Comparison of ENCODE assay signal across 7 cellular contexts in the genomic region with DNA sequence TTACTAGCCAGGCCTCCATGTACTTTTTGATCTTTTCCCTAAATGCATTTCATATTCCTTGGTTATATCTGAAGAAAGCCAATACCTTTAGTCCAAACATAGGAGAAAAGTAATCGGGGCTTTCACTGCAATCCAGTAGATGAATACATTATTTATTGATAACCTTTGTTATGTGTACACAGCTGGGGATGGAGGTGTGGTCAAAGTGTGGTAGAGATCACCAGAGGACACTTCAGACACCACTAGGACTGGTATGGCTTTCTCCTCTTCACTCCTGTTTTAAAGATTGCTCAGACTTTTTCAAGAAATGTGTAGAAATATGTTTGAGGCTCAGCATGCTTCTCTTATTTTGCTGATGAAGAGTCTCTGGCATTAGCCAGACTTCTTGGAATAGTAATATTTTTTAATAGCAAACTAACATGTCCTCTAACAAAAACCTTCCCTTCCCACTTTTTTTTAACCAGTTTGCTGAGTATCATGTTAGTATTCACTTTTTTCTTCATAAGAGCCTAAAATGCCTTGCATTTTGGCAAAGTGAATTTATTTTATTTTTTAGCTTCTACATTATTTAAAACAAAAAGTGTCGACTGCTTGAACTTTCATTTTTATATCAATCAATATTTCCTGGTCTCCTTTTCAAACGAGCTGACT.
DNase-seq lines count a peak whose midpoint lies in the region; ATAC-seq and TF ChIP-seq lines count a peak whose summit lies in the region.

No MANE protein-coding gene starts in this region.

- peak overlapping the region; percentile 17; the same call in 1 of the 2 replicates for H3K14ac ChIP-seq in IMR-90 (replicated peaks; ENCODE audit: low read depth, low read length)

- CTCF ChIA-PET in IMR-90 (lab: Yijun Ruan, JAX), result interaction anchor here (0.6 kb wide), 1 partner anchor 61 kb away, joined by 5 read pairs; no protein-coding TSS in a partner anchor

- no peaks in the 10 kb centered on the region for H3K36me3 ChIP-seq in IMR-90 (ENCODE audit: control insufficient read depth, insufficient read depth, low read length)
- no peaks in the 10 kb centered on the region for H3K36me3 ChIP-seq in sigmoid colon

- no peak overlapping the region for H3K23ac ChIP-seq in IMR-90 (ENCODE audit: low read depth, low read length)

- H3K27ac ChIP-seq in IMR-90 (ENCODE audit: insufficient read depth, low read length) (peak overlapping the region; percentile 67; the same call in 1 of the 2 replicates), sigmoid colon (peak overlapping the region; percentile 81 to 89 (median 84))

- TF ChIP-seq RAD21 in IMR-90 (IDR thresholded peaks at IDR 0.05; ENCODE audit: low read length), result no peak

- peak overlapping the region; percentile 96 for H3K18ac ChIP-seq in IMR-90 (ENCODE audit: low read depth, low read length)

- peaks cover 44% of the 10 kb centered on the region for H3K4me1 Mint-ChIP-seq in chondrocyte (ENCODE audit: low read depth)

- H2BK15ac ChIP-seq in IMR-90 (ENCODE audit: low read depth, low read length), result 0 out of 3 replicates have a peak overlapping the region, but pooled peaks have one; percentile 57

- H2BK5ac ChIP-seq in IMR-90 (ENCODE audit: low read depth, low read length, poor library complexity, severe bottlenecking), result peak overlapping the region; percentile 88

- H2BK120ac ChIP-seq in IMR-90 (ENCODE audit: low read depth, low read length), result peak overlapping the region; percentile 17; the same call in 1 of the 2 replicates

- H4K91ac ChIP-seq in IMR-90 (ENCODE audit: insufficient read depth, low read depth, low read length), result no peak overlapping the region

- peak overlapping the region; percentile 40 to 48; a peak in 2 of 4 replicates for H4K8ac ChIP-seq in IMR-90 (ENCODE audit: low read depth in 2 of 2, low read length in 2 of 2)

- POLR2A ChIA-PET in IMR-90 (lab: Charles Lee; ENCODE audit: unreplicated experiment), result no interaction called here

- dilution Hi-C loops in IMR-90 (cut with HindIII; ENCODE audit: low sequenced_read_pairs, unreplicated experiment), result no loop called here

- TF ChIP-seq EP300 in sigmoid colon (IDR thresholded peaks at IDR 0.05), result no peak

- peak overlapping the region; percentile 91 for H3K27ac Mint-ChIP-seq in chondrocyte (ENCODE audit: unreplicated experiment)

- no peak for TF ChIP-seq CTCF in IMR-90 (conservative IDR thresholded peaks at IDR 0.05; ENCODE audit: low read depth, low read length)
- TF ChIP-seq CTCF in chondrocyte (IDR thresholded peaks at IDR 0.05), result no peak
- no peak for TF ChIP-seq CTCF in sigmoid colon (IDR thresholded peaks at IDR 0.05)

- H3K4me3 Mint-ChIP-seq in chondrocyte (ENCODE audit: unreplicated experiment), result peak overlapping the region; percentile 65

- H2AK5ac ChIP-seq in IMR-90 (ENCODE audit: low read depth, low read length), result no peak overlapping the region

- H3K79me1 ChIP-seq in IMR-90 (ENCODE audit: low read depth in 1 of 2, low read length in 2 of 2), result no peaks in the 10 kb centered on the region

- H3K4ac ChIP-seq in IMR-90 (ENCODE audit: low read depth, low read length), result no peak overlapping the region

- H3K4me3 ChIP-seq in IMR-90 (ENCODE audit: insufficient read depth, low read depth, low read length) (no peak overlapping the region), sigmoid colon (peak overlapping the region in 3 of 4 donors; percentile 27 to 47 (median 40))

- H2BK20ac ChIP-seq in IMR-90 (ENCODE audit: low read depth, low read length), result peak overlapping the region; percentile 2; the same call in 1 of the 2 replicates

- H3K27me3 ChIP-seq in IMR-90 (ENCODE audit: control insufficient read depth, insufficient read depth, low read length) (no peaks in the 10 kb centered on the region), sigmoid colon (no peaks in the 10 kb centered on the region)

- no peaks in the 10 kb centered on the region for H4K20me1 ChIP-seq in IMR-90 (ENCODE audit: insufficient read depth, low read length)

- H3K4me1 ChIP-seq in IMR-90 (ENCODE audit: control insufficient read depth, insufficient read depth, low read length), result peaks cover 2% of the 10 kb centered on the region; the same call in 1 of the 2 replicates
- H3K4me1 ChIP-seq in sigmoid colon, result peaks cover 0 to 81% (median 55%) of the 10 kb centered on the region in 4 donors

- no TSS peak for BruUV-seq in IMR-90 (replicated peaks; lab: Mats Ljungman, UMichigan)

- H3K36me3 Mint-ChIP-seq in chondrocyte (ENCODE audit: low read depth), result no peaks in the 10 kb centered on the region

- no CpG with 5 or more reads among the region's 3 CpGs for WGBS in IMR-90 (ENCODE audit: extremely low coverage in 2 of 2, insufficient read length in 1 of 2), 2 experiments
- WGBS in sigmoid colon, 2 donors, result 9 to 15% methylated on average over 3 of the region's 3 CpGs

- no peaks in the 10 kb centered on the region for H3K27me3 Mint-ChIP-seq in chondrocyte (ENCODE audit: low read depth)

- peak overlapping the region; percentile 90 for H4K5ac ChIP-seq in IMR-90 (ENCODE audit: low read depth, low read length)

- H2AFZ ChIP-seq in IMR-90 (replicated peaks; ENCODE audit: low read length, poor library complexity), result no peak overlapping the region

- intact Hi-C loops in IMR-90 (cut with micrococcal nuclease) (no loop called here), sigmoid colon (cut with DNase I) (no loop called here)

- peak overlapping the region; percentile 63; the same call in 1 of the 2 replicates for H3K9ac ChIP-seq in IMR-90 (ENCODE audit: low read depth, low read length)

- no peak for DNase-seq in IMR-90
- no peak for DNase-seq in chondrocyte (ENCODE audit: low spot score)
- DNase-seq in sigmoid colon, result no peak
- no peak for DNase-seq in foreskin melanocyte
- no peak for DNase-seq in GM03348 (ENCODE audit: low spot score)
- no peak for DNase-seq in NCI-H2029 (lab: John Stamatoyannopoulos, UW)

- no peak overlapping the region for H2AK9ac ChIP-seq in IMR-90 (replicated peaks; ENCODE audit: low read depth, low read length, poor library complexity)

- no peaks in the 10 kb centered on the region for H3K9me3 Mint-ChIP-seq in chondrocyte (ENCODE audit: low read depth)

- in situ Hi-C loops in IMR-90 (cut with MboI; ENCODE audit: low sequenced_read_pairs), result no loop called here

- H3K56ac ChIP-seq in IMR-90 (ENCODE audit: extremely low read depth, insufficient read depth, low read length), result no peak overlapping the region

- ATAC-seq in GM19397 (IDR thresholded peaks at IDR 0.05; ENCODE audit: unreplicated experiment), result peak; percentile 32
- peak; percentile 66 for ATAC-seq in IMR-90 (ENCODE audit: low read depth)

- H3K9me1 ChIP-seq in IMR-90 (ENCODE audit: insufficient read depth, low read length), result no peaks in the 10 kb centered on the region

- H3K4me2 ChIP-seq in IMR-90 (ENCODE audit: low read depth, low read length), result peak overlapping the region; percentile 56; the same call in 1 of the 2 replicates

- no peak for TF ChIP-seq POLR2A in IMR-90 (IDR thresholded peaks at IDR 0.05; ENCODE audit: low read depth, low read length)
- TF ChIP-seq POLR2A in sigmoid colon (IDR thresholded peaks at IDR 0.05), result no peak

- no peaks in the 10 kb centered on the region for H3K9me3 ChIP-seq in IMR-90 (ENCODE audit: control insufficient read depth, insufficient read depth, low read length)
- H3K9me3 ChIP-seq in sigmoid colon, result no peaks in the 10 kb centered on the region

TF ChIP-seq in IMR-90, 13 proteins besides CTCF, POLR2A, EP300 and RAD21:
- no peak for TF ChIP-seq FOS (IDR thresholded peaks at IDR 0.05; ENCODE audit: low read depth, low read length)
- TF ChIP-seq MXI1 (IDR thresholded peaks at IDR 0.05; ENCODE audit: borderline replicate concordance, low read depth, low read length), result no peak
- no peak for TF ChIP-seq BHLHE40 (IDR thresholded peaks at IDR 0.05; ENCODE audit: low read depth, low read length)
- no peak for TF ChIP-seq MAZ (IDR thresholded peaks at IDR 0.05; ENCODE audit: borderline replicate concordance, low read depth, low read length)
- TF ChIP-seq SMC3 (IDR thresholded peaks at IDR 0.05; ENCODE audit: low read depth, low read length), result no peak
- TF ChIP-seq, protein P1, sequence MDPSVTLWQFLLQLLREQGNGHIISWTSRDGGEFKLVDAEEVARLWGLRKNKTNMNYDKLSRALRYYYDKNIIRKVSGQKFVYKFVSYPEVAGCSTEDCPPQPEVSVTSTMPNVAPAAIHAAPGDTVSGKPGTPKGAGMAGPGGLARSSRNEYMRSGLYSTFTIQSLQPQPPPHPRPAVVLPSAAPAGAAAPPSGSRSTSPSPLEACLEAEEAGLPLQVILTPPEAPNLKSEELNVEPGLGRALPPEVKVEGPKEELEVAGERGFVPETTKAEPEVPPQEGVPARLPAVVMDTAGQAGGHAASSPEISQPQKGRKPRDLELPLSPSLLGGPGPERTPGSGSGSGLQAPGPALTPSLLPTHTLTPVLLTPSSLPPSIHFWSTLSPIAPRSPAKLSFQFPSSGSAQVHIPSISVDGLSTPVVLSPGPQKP (IDR thresholded peaks at IDR 0.05; ENCODE audit: borderline replicate concordance, low read depth, low read length), result no peak
- TF ChIP-seq CHD1 (IDR thresholded peaks at IDR 0.05; ENCODE audit: low read depth, low read length), result no peak
TF ChIP-seq in IMR-90: peak in this region for 0.
